In genomic region chr18:66168834-66169233, GRCh38 we compare ENCODE assay signal across 15 cellular contexts.
"Had no signal": no experiment of that assay in that cellular context is flagged by ENCODE, and none has a peak within 500 bp of the region (broad histone marks: within the 10 kb centered on the region; RNA-seq: fewer than 3 reads in every experiment).

No MANE protein-coding gene starts in this region.

- H3K27ac ChIP-seq: cardiac muscle cell, coronary artery, left lung, neural progenitor cell had no signal

- ATAC-seq: activated CD8-positive, alpha-beta T cell treated with anti-CD3 and anti-CD28 coated beads, Interleukin-2, amount 10 ng/mL, durations not matched to agents 7 days and 5 days; activated naive CD4-positive, alpha-beta T cell treated with anti-CD3 and anti-CD28 coated beads, Interleukin-2, amount 50 U/mL, for 72 hours; esophagus mucosa; left lung had no signal

- H3K4me3 ChIP-seq: cardiac muscle cell, coronary artery, left lung, neural progenitor cell had no signal

- DNase-seq: activated CD4-positive, alpha-beta T cell treated with anti-CD3 and anti-CD28 coated beads, Interleukin-2, amount 10 ng/mL, durations not matched to agents 24 days and 14 days; activated CD4-positive, CD25-positive, alpha-beta regulatory T cell; activated CD8-positive, alpha-beta memory T cell treated with anti-CD3 and anti-CD28 coated beads, Interleukin-2, amount 50 U/mL, for 4 hours; activated CD8-positive, alpha-beta T cell treated with anti-CD3 and anti-CD28 coated beads, Interleukin-2, amount 10 ng/mL, durations not matched to agents 7 days and 5 days; activated effector memory CD4-positive, alpha-beta T cell treated with anti-CD3 and anti-CD28 coated beads, Interleukin-2, amount 50 U/mL, for 16 hours; activated T-cell treated with anti-CD3 and anti-CD28 coated beads, Interleukin-2, amount 50 U/mL, for 48 hours; kidney; left lung; naive B cell; stimulated activated CD4-positive, alpha-beta T cell treated with anti-CD3 and anti-CD28 coated beads, Interleukin-2, amount 100 ng/mL, for 24 hours had no signal

- H3K36me3 ChIP-seq: cardiac muscle cell, left lung, neural progenitor cell had no signal

- H3K4me1 ChIP-seq: left lung, neural progenitor cell had no signal

- H3K9me3 ChIP-seq: left lung had no signal

- H3K4me2 ChIP-seq: neural progenitor cell had no signal

- H3K27me3 ChIP-seq: cardiac muscle cell, left lung, neural progenitor cell had no signal

- H3K9ac ChIP-seq: neural progenitor cell had no signal
